9 cellular contexts compared by ENCODE assay signal in the genomic region with DNA sequence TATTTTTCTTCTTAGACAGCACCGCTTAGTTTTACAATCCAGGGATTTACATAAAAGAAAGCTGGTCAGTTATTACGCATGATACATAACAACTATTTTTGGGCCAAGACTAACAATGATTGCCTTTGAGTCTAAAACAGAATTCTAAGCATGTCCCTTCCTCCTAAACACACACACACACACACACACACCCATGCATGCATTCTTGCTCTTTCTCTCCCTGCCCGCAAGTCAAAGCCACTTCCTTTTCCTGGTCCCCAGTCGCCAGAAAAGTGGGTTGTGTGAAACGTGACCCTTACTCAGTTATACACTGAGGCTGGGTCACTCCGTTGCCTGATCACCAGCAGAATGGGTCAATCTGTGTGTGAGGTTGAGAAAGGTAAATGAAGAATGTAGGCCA. TPM values are rescaled to one million over a fixed set of nuclear protein-coding genes. Genes with fewer than 3 reads are reported as not detected.
DNase-seq lines count a peak whose midpoint lies in the region; ATAC-seq and TF ChIP-seq lines count a peak whose summit lies in the region.
"Had no signal": no experiment of that assay in that cellular context is flagged by ENCODE, and none has a peak within 500 bp of the region (broad histone marks: within the 10 kb centered on the region; RNA-seq: fewer than 3 reads in every experiment).

No MANE protein-coding gene starts in this region.

- no peak overlapping the region for H3K4me2 ChIP-seq in PC-3 (ENCODE audit: low read length)

- H3K4me1 Mint-ChIP-seq in activated CD4-positive, alpha-beta T cell treated with anti-CD3 and anti-CD28 coated beads for 36 hours, result peaks cover 63% of the 10 kb centered on the region
- H3K4me1 Mint-ChIP-seq in endothelial cell (ENCODE audit: unreplicated experiment), result peaks cover 54% of the 10 kb centered on the region

- peak; percentile 67 for DNase-seq in activated CD4-positive, alpha-beta T cell treated with anti-CD3 and anti-CD28 coated beads for 36 hours
- no peak for DNase-seq in activated CD4-positive, alpha-beta T cell treated with anti-CD3 and anti-CD28 coated beads, Interleukin-2, amount 50 U/mL, for 4 hours
- DNase-seq in SJCRH30 (peak in 1 of 2 experiments; percentile 13), endothelial cell (ENCODE audit: low spot score) (peak; percentile 45), PC-3 (no peak)
- no peak for DNase-seq in effector CD8-positive, alpha-beta T cell (lab: John Stamatoyannopoulos, UW)
- DNase-seq: glutamatergic neuron had no signal

- intact Hi-C loops in activated CD4-positive, alpha-beta T cell treated with anti-CD3 and anti-CD28 coated beads for 36 hours (cut with DNase I, micrococcal nuclease), result loop anchor here in 1 of 2 experiments (10.0 kb wide), 1 partner anchor 153 kb away; no protein-coding TSS in a partner anchor
- intact Hi-C loops in PC-3 (cut with micrococcal nuclease), result no loop called here

- no peaks in the 10 kb centered on the region for H3K27me3 Mint-ChIP-seq in activated CD4-positive, alpha-beta T cell treated with anti-CD3 and anti-CD28 coated beads for 36 hours
- H3K27me3 Mint-ChIP-seq in endothelial cell (ENCODE audit: unreplicated experiment), result peaks cover 10% of the 10 kb centered on the region

- no peak overlapping the region for H3K4me3 Mint-ChIP-seq in activated CD4-positive, alpha-beta T cell treated with anti-CD3 and anti-CD28 coated beads for 36 hours
- H3K4me3 Mint-ChIP-seq in endothelial cell (ENCODE audit: unreplicated experiment), result peak overlapping the region; percentile 17

- BruUV-seq in PC-3 (replicated peaks; lab: Mats Ljungman, UMichigan), result no TSS peak

- peak overlapping the region; percentile 93; the same call in 1 of the 2 replicates for H3K27ac ChIP-seq in SJCRH30
- H3K27ac ChIP-seq in skin epidermis, result peak overlapping the region in 11 of 21 experiments; percentile 1 to 84 (median 39)
- H3K27ac ChIP-seq in PC-3 (ENCODE audit: low read length), result no peak overlapping the region

- no peaks in the 10 kb centered on the region for H3K9me2 ChIP-seq in PC-3 (replicated peaks; ENCODE audit: low read length)

- TF ChIP-seq CTCF in endothelial cell (IDR thresholded peaks at IDR 0.05; ENCODE audit: unreplicated experiment), result no peak
- no peak for TF ChIP-seq CTCF in PC-3 (conservative IDR thresholded peaks at IDR 0.05; ENCODE audit: low read depth, low read length)

- H3K4me3 ChIP-seq in SJCRH30 (no peak overlapping the region), skin epidermis (no peak overlapping the region), PC-3 (ENCODE audit: low read length) (no peak overlapping the region)

- no peak overlapping the region for H3K9ac ChIP-seq in PC-3 (ENCODE audit: low read length)

- H3K9me3 ChIP-seq in SJCRH30 (replicated peaks) (no peaks in the 10 kb centered on the region), PC-3 (ENCODE audit: low read length) (no peaks in the 10 kb centered on the region)

- H2AFZ ChIP-seq in PC-3 (ENCODE audit: low read length), result no peak overlapping the region

- H4K20me1 ChIP-seq in PC-3 (ENCODE audit: low read length), result no peaks in the 10 kb centered on the region

- ATAC-seq in activated CD4-positive, alpha-beta T cell treated with anti-CD3 and anti-CD28 coated beads for 36 hours, result no peak
- ATAC-seq in PC-3 (no peak), SK-N-SH treated with all-trans-retinoic acid at 6 μM for 48 hours (no peak)

- POLR2A ChIA-PET in activated CD4-positive, alpha-beta T cell treated with anti-CD3 and anti-CD28 coated beads for 36 hours (lab: Charles Lee), result no interaction called here
- POLR2A ChIA-PET in PC-3 (lab: Charles Lee; ENCODE audit: unreplicated experiment), result no interaction called here

- H3F3A ChIP-seq in PC-3 (ENCODE audit: low read length, unreplicated experiment), result no peaks in the 10 kb centered on the region

- no peaks in the 10 kb centered on the region for H3K27me3 ChIP-seq in SJCRH30
- H3K27me3 ChIP-seq in PC-3 (ENCODE audit: low read length), result no peaks in the 10 kb centered on the region

- H3K4me1 ChIP-seq in SJCRH30, result peaks cover 51% of the 10 kb centered on the region
- H3K4me1 ChIP-seq in PC-3 (ENCODE audit: insufficient read depth, low read length), result no peaks in the 10 kb centered on the region

- H3K27ac Mint-ChIP-seq in activated CD4-positive, alpha-beta T cell treated with anti-CD3 and anti-CD28 coated beads for 36 hours, result no peak overlapping the region
- no peak overlapping the region for H3K27ac Mint-ChIP-seq in endothelial cell (ENCODE audit: unreplicated experiment)

- H3K36me3 Mint-ChIP-seq in activated CD4-positive, alpha-beta T cell treated with anti-CD3 and anti-CD28 coated beads for 36 hours (ENCODE audit: low read depth), result peaks cover 45% of the 10 kb centered on the region
- peaks cover 34% of the 10 kb centered on the region for H3K36me3 Mint-ChIP-seq in endothelial cell (ENCODE audit: low read depth, unreplicated experiment)

- no peaks in the 10 kb centered on the region; the same call in 1 of the 2 replicates for H3K36me3 ChIP-seq in SJCRH30
- H3K36me3 ChIP-seq in PC-3 (ENCODE audit: low read depth, low read length), result no peaks in the 10 kb centered on the region

- no peaks in the 10 kb centered on the region for H3K79me2 ChIP-seq in PC-3 (ENCODE audit: low read length)

- H3K9me3 Mint-ChIP-seq in activated CD4-positive, alpha-beta T cell treated with anti-CD3 and anti-CD28 coated beads for 36 hours (ENCODE audit: low read depth), result no peaks in the 10 kb centered on the region
- no peaks in the 10 kb centered on the region for H3K9me3 Mint-ChIP-seq in endothelial cell (ENCODE audit: unreplicated experiment)

- CTCF ChIA-PET in activated CD4-positive, alpha-beta T cell treated with anti-CD3 and anti-CD28 coated beads for 36 hours (lab: Charles Lee), result interaction anchor here (3.4 kb wide), 1 partner anchor 29 kb away, joined by 9 read pairs; no protein-coding TSS in a partner anchor
- CTCF ChIA-PET in PC-3 (lab: Charles Lee), result no interaction called here

TF ChIP-seq in SK-N-SH treated with all-trans-retinoic acid at 6 μM for 48 hours, 23 proteins besides CTCF, POLR2A, EP300 and RAD21 (continues in another document):
- TF ChIP-seq ZC3H10 (CRISPR knock-in tag; IDR thresholded peaks at IDR 0.05) (no peak), PPARA (CRISPR knock-in tag; IDR thresholded peaks at IDR 0.05; ENCODE audit: borderline replicate concordance) (no peak), OSR1 (CRISPR knock-in tag; IDR thresholded peaks at IDR 0.05) (no peak), ZFP3 (CRISPR knock-in tag; IDR thresholded peaks at IDR 0.05) (no peak), ZNF565 (CRISPR knock-in tag; conservative IDR thresholded peaks at IDR 0.05; ENCODE audit: low read depth) (no peak), ZFP30 (CRISPR knock-in tag; IDR thresholded peaks at IDR 0.05) (no peak), ZNF8 (CRISPR knock-in tag; IDR thresholded peaks at IDR 0.05) (no peak), SNAI2 (CRISPR knock-in tag; IDR thresholded peaks at IDR 0.05) (no peak)
- TF ChIP-seq, protein P1, sequence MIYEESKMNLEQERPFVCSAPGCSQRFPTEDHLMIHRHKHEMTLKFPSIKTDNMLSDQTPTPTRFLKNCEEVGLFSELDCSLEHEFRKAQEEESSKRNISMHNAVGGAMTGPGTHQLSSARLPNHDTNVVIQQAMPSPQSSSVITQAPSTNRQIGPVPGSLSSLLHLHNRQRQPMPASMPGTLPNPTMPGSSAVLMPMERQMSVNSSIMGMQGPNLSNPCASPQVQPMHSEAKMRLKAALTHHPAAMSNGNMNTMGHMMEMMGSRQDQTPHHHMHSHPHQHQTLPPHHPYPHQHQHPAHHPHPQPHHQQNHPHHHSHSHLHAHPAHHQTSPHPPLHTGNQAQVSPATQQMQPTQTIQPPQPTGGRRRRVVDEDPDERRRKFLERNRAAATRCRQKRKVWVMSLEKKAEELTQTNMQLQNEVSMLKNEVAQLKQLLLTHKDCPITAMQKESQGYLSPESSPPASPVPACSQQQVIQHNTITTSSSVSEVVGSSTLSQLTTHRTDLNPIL (CRISPR knock-in tag; IDR thresholded peaks at IDR 0.05; ENCODE audit: low read depth), result no peak
- TF ChIP-seq, protein P2, sequence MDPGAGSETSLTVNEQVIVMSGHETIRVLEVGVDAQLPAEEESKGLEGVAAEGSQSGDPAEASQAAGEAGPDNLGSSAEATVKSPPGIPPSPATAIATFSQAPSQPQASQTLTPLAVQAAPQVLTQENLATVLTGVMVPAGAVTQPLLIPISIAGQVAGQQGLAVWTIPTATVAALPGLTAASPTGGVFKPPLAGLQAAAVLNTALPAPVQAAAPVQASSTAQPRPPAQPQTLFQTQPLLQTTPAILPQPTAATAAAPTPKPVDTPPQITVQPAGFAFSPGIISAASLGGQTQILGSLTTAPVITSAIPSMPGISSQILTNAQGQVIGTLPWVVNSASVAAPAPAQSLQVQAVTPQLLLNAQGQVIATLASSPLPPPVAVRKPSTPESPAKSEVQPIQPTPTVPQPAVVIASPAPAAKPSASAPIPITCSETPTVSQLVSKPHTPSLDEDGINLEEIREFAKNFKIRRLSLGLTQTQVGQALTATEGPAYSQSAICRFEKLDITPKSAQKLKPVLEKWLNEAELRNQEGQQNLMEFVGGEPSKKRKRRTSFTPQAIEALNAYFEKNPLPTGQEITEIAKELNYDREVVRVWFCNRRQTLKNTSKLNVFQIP (CRISPR knock-in tag; IDR thresholded peaks at IDR 0.05; ENCODE audit: borderline replicate concordance, low read depth), result no peak

RNA-seq across cellular contexts. Expression of a gene that starts 31.4 kb away (rescaled TPM):
- total RNA-seq in activated CD4-positive, alpha-beta T cell treated with anti-CD3 and anti-CD28 coated beads for 36 hours, result 100 to 1,000 TPM; 345 to 504 TPM
- 57.1 and 67.1 TPM in 2 replicates for total RNA-seq in SJCRH30 (2014; rRNA removed; shearing (Covaris generic))
- total RNA-seq in endothelial cell (ENCODE audit: unreplicated experiment), result 474 TPM
- 27.6 and 57.4 TPM in 2 replicates for total RNA-seq in PC-3 (2014; rRNA removed)

Comparison
In these comparisons a context has a peak if more than half of its experiments do, and no peak if none do; other contexts are left out.
1. DNase-seq: peak in activated CD4-positive, alpha-beta T cell treated with anti-CD3 and anti-CD28 coated beads for 36 hours (single experiment) and endothelial cell (single experiment); none in activated CD4-positive, alpha-beta T cell treated with anti-CD3 and anti-CD28 coated beads, Interleukin-2, amount 50 U/mL, for 4 hours (0 of 2), effector CD8-positive, alpha-beta T cell (single experiment) and PC-3 (single experiment).